ENCODE assay signal across 9 cellular contexts in the genomic region with DNA sequence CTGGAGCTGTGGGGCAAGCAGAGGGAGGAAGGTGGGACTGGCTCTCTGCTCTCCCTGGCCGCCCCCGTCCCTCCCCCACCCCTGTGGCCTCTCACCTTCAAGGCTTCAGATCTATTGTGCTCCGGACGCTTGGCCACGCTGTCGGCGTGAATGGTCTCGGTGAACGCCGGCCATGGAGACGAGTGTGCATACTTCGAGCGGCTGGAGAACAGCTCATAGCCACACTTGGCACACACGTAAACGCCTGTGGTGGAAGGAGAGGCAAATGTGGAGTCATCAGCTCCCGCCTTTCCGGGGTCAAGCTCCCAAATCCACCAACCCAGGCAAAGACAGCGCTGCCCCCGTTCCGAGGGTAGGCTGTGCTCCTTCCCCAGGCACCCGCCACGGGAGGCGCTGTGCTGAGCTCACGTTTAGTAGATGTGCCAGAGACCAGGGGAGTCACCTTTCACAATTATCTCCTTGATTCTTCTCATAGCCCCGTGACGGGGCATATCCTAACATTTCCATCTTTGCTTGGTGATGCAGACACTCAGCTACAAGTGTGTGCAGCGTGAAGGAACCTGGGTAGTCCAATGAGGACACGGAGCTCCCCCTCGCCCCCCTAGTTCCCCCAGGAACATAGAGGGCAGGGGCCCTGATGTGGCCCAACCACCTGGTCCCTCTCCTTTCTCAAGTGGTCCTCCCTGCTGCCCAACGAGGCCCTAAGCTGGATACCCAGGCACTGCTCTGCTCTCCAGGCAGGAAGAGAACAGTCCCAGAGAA. TPM values are rescaled to one million over a fixed set of nuclear protein-coding genes. Genes with fewer than 3 reads are reported as not detected.
DNase-seq lines count a peak whose midpoint lies in the region; ATAC-seq and TF ChIP-seq lines count a peak whose summit lies in the region.
"Had no signal": no experiment of that assay in that cellular context is flagged by ENCODE, and none has a peak within 500 bp of the region (broad histone marks: within the 10 kb centered on the region; RNA-seq: fewer than 3 reads in every experiment).

No MANE protein-coding gene starts in this region.

- no peak overlapping the region for H3K27ac Mint-ChIP-seq in T-cell
- H3K27ac Mint-ChIP-seq in stimulated activated effector memory CD8-positive, alpha-beta T cell treated with anti-CD3 and anti-CD28 coated beads, Interleukin-12 subunit alpha, Interleukin-12 subunit beta, amount 100 ng/mL, for 72 hours, result no peak overlapping the region

- H3K27ac ChIP-seq in SK-N-SH (ENCODE audit: low read depth in 2 of 2, low read length in 1 of 2), result no peak overlapping the region
- H3K27ac ChIP-seq in heart right ventricle, result peak overlapping the region in 8 of 10 donors; percentile 4 to 88 (median 80)

- H3K36me3 Mint-ChIP-seq in T-cell, result peaks cover 3% of the 10 kb centered on the region
- peaks cover 51% of the 10 kb centered on the region for H3K36me3 Mint-ChIP-seq in stimulated activated effector memory CD8-positive, alpha-beta T cell treated with anti-CD3 and anti-CD28 coated beads, Interleukin-12 subunit alpha, Interleukin-12 subunit beta, amount 100 ng/mL, for 72 hours

- H3K4me3 ChIP-seq in SK-N-SH (ENCODE audit: low read depth in 2 of 2, low read length in 1 of 2) (0 out of 4 replicates have a peak overlapping the region, but pooled peaks of 1 of the 2 experiments have one; percentile 95), heart right ventricle (peak overlapping the region in 5 of 10 donors; percentile 64 to 87 (median 82))

- POLR2A ChIA-PET in SK-N-SH (lab: Yijun Ruan, JAX), result interaction anchor here (0.8 to 1.3 kb wide), 3 partner anchors 12 to 23 kb away, joined by 3 to 7 read pairs (median 5); partner anchors contain the start of gene RPS2
- POLR2A ChIA-PET in T-cell (lab: Charles Lee), result no interaction called here

- no peaks in the 10 kb centered on the region for H3F3A ChIP-seq in SK-N-SH (replicated peaks; ENCODE audit: insufficient read depth)

- H4K20me1 ChIP-seq in SK-N-SH (ENCODE audit: insufficient read depth), result no peaks in the 10 kb centered on the region

- CTCF ChIA-PET in SK-N-SH (lab: Yijun Ruan, JAX), result interaction anchor here (0.7 to 2.8 kb wide), 8 partner anchors 9 to 167 kb away, joined by 3 to 18 read pairs (median 4); no protein-coding TSS in a partner anchor
- CTCF ChIA-PET in T-cell (lab: Charles Lee), result interaction anchor here in 1 of 2 donors (0.6 to 1.1 kb wide), 3 partner anchors 14 to 159 kb away, joined by 3 to 5 read pairs (median 3); partner anchors contain the start of gene SPSB3

- peak overlapping the region; percentile 99 for H3K4me2 ChIP-seq in SK-N-SH

- H3K9ac ChIP-seq in SK-N-SH, result no peak overlapping the region

- TF ChIP-seq RAD21 in SK-N-SH (IDR thresholded peaks at IDR 0.05; ENCODE audit: low read length), result no peak

- H3K9me3 ChIP-seq in SK-N-SH (no peaks in the 10 kb centered on the region), heart right ventricle (no peaks in the 10 kb centered on the region)

- H3K36me3 ChIP-seq in SK-N-SH (replicated peaks in 1 of 2; ENCODE audit: control insufficient read depth in 1 of 2, insufficient read depth in 2 of 2, low read length in 1 of 2), result peaks cover 4 to 14% of the 10 kb centered on the region in 2 experiments
- peaks cover 0 to 45% (median 23%) of the 10 kb centered on the region in 9 donors for H3K36me3 ChIP-seq in heart right ventricle

- no peaks in the 10 kb centered on the region for H3K27me3 ChIP-seq in SK-N-SH (ENCODE audit: insufficient read depth)
- no peaks in the 10 kb centered on the region for H3K27me3 ChIP-seq in heart right ventricle

- no peak overlapping the region for H2AFZ ChIP-seq in SK-N-SH (ENCODE audit: low read depth)

- H3K27me3 Mint-ChIP-seq in T-cell, result no peaks in the 10 kb centered on the region

- DNase-seq in SK-N-SH (peak; percentile 9), T-cell (no peak), heart right ventricle (no peak), NCI-H2171 treated with DMSO at 0.1 percent for 48 hours (lab: John Stamatoyannopoulos, UW) (no peak)
- no peak for DNase-seq in stimulated activated effector memory CD8-positive, alpha-beta T cell treated with anti-CD3 and anti-CD28 coated beads, Interleukin-12 subunit alpha, Interleukin-12 subunit beta, amount 100 ng/mL, for 72 hours (ENCODE audit: low spot score in 2 of 2)
- DNase-seq: stimulated activated naive CD4-positive, alpha-beta T cell had no signal

- no peaks in the 10 kb centered on the region for H3K9me3 Mint-ChIP-seq in T-cell
- H3K9me3 Mint-ChIP-seq in stimulated activated effector memory CD8-positive, alpha-beta T cell treated with anti-CD3 and anti-CD28 coated beads, Interleukin-12 subunit alpha, Interleukin-12 subunit beta, amount 100 ng/mL, for 72 hours, result no peaks in the 10 kb centered on the region

- H3K9me2 ChIP-seq in SK-N-SH, result no peaks in the 10 kb centered on the region

- no peaks in the 10 kb centered on the region for H3K79me2 ChIP-seq in SK-N-SH (ENCODE audit: insufficient read depth)

- H3K4me3 Mint-ChIP-seq in T-cell, result peak overlapping the region; percentile 22 to 89 (median 82)
- peak overlapping the region; percentile 89 for H3K4me3 Mint-ChIP-seq in stimulated activated effector memory CD8-positive, alpha-beta T cell treated with anti-CD3 and anti-CD28 coated beads, Interleukin-12 subunit alpha, Interleukin-12 subunit beta, amount 100 ng/mL, for 72 hours

- no peak for TF ChIP-seq EP300 in SK-N-SH (IDR thresholded peaks at IDR 0.05; ENCODE audit: borderline replicate concordance in 1 of 2, low read depth in 1 of 2, low read length in 1 of 2)

- TF ChIP-seq CTCF in SK-N-SH (IDR thresholded peaks at IDR 0.05) (no peak), heart right ventricle (IDR thresholded peaks at IDR 0.05) (peak in 2 of 9 donors; percentile 12 to 33)

- 85% methylated on average over 18 of the region's 30 CpGs for WGBS in SK-N-SH (ENCODE audit: low lambda C conversion rate)
- WGBS in heart right ventricle, 2 donors, result 85 to 86% methylated on average over 30 of the region's 30 CpGs

- ATAC-seq in SK-N-SH treated with all-trans-retinoic acid at 6 μM for 48 hours (no peak), T-cell (replicated peaks in 1 of 4) (no peak), heart right ventricle (no peak), HG03520 (IDR thresholded peaks at IDR 0.05; ENCODE audit: unreplicated experiment) (no peak), HG02840 (IDR thresholded peaks at IDR 0.05; ENCODE audit: low FRiP score, unreplicated experiment) (no peak)
- no peak for ATAC-seq in stimulated activated effector memory CD8-positive, alpha-beta T cell treated with anti-CD3 and anti-CD28 coated beads, Interleukin-12 subunit alpha, Interleukin-12 subunit beta, amount 100 ng/mL, for 72 hours

- peaks cover 6 to 23% (median 14%) of the 10 kb centered on the region in 3 donors for H3K4me1 Mint-ChIP-seq in T-cell
- peaks cover 22% of the 10 kb centered on the region for H3K4me1 Mint-ChIP-seq in stimulated activated effector memory CD8-positive, alpha-beta T cell treated with anti-CD3 and anti-CD28 coated beads, Interleukin-12 subunit alpha, Interleukin-12 subunit beta, amount 100 ng/mL, for 72 hours

- H3K4me1 ChIP-seq in SK-N-SH (ENCODE audit: control insufficient read depth in 1 of 2, insufficient read depth in 2 of 2, low read depth in 1 of 2, low read length in 1 of 2), result peaks cover 0 to 10% of the 10 kb centered on the region in 2 experiments; a peak in 2 of 4 replicates
- H3K4me1 ChIP-seq in heart right ventricle, result peaks cover 8 to 46% (median 17%) of the 10 kb centered on the region in 9 donors

- intact Hi-C loops in heart right ventricle (cut with DNase I), result no loop called here

TF ChIP-seq in SK-N-SH, 30 proteins besides CTCF, POLR2A, EP300 and RAD21 (continues in another document):
- TF ChIP-seq RCOR1 (IDR thresholded peaks at IDR 0.05; ENCODE audit: low read length) (no peak), MEF2A (IDR thresholded peaks at IDR 0.05; ENCODE audit: borderline replicate concordance, low read depth) (no peak), EZH2phosphoT487 (IDR thresholded peaks at IDR 0.05; ENCODE audit: borderline replicate concordance, low read depth) (no peak), MXI1 (IDR thresholded peaks at IDR 0.05; ENCODE audit: low read depth, low read length) (no peak)

TF ChIP-seq in SK-N-SH treated with all-trans-retinoic acid at 6 μM for 48 hours, 23 proteins besides CTCF, POLR2A, EP300 and RAD21 (continues in another document):
- TF ChIP-seq GLIS3 (CRISPR knock-in tag; IDR thresholded peaks at IDR 0.05), result no peak
- no peak for TF ChIP-seq TOX (CRISPR knock-in tag; IDR thresholded peaks at IDR 0.05; ENCODE audit: borderline replicate concordance)
- no peak for TF ChIP-seq ARNTL (CRISPR knock-in tag; IDR thresholded peaks at IDR 0.05; ENCODE audit: borderline replicate concordance, low read depth)
- TF ChIP-seq ZFP30 (CRISPR knock-in tag; IDR thresholded peaks at IDR 0.05), result no peak
- TF ChIP-seq ZNF565 (CRISPR knock-in tag; conservative IDR thresholded peaks at IDR 0.05; ENCODE audit: low read depth), result no peak

RNA-seq across cellular contexts. Expression of gene MSRB1, which starts 1.7 kb away (rescaled TPM):
- polyA plus RNA-seq in SK-N-SH (2012; rRNA removed) (30.1 and 31.4 TPM in 2 replicates), heart right ventricle (10 to 100 TPM; 41.4 to 82.2 TPM)
- 17.1 and 26.6 TPM in 2 replicates for polyA plus RNA-seq in SK-N-SH (2012; cell fraction: cytosol; rRNA removed)
- 11.1 and 11.7 TPM in 2 replicates for polyA plus RNA-seq in SK-N-SH (2012; cell fraction: nucleus; rRNA removed)
- total RNA-seq in T-cell (10 to 100 TPM in 2 of 5 donors, 1 to 10 TPM in 3; 5.6 to 11.9 (median 9.6) TPM), heart right ventricle (10 to 100 TPM; 24.6 to 53.7 (median 34.3) TPM)

RNA-seq across cellular contexts. Expression of gene RPL3L, which starts 13.1 kb away (rescaled TPM):
- polyA plus RNA-seq in SK-N-SH (2012; rRNA removed) (not detected in 2 replicates), heart right ventricle (100 to 1,000 TPM; 124 to 164 TPM)
- not detected in 2 replicates for polyA plus RNA-seq in SK-N-SH (2012; cell fraction: cytosol; rRNA removed)
- polyA plus RNA-seq in SK-N-SH (2012; cell fraction: nucleus; rRNA removed), result not detected in 2 replicates
- total RNA-seq in T-cell (not detected), heart right ventricle (100 to 1,000 TPM; 173 to 282 (median 254) TPM)

RNA-seq across cellular contexts. Expression of gene NDUFB10, which starts 18.0 kb away (rescaled TPM):
- 251 and 468 TPM in 2 replicates for polyA plus RNA-seq in SK-N-SH (2012; rRNA removed)
- polyA plus RNA-seq in SK-N-SH (2012; cell fraction: cytosol; rRNA removed), result 286 and 324 TPM in 2 replicates
- 116 and 213 TPM in 2 replicates for polyA plus RNA-seq in SK-N-SH (2012; cell fraction: nucleus; rRNA removed)
- total RNA-seq in T-cell, result 10 to 100 TPM; 46.3 to 96.5 (median 84.4) TPM
- total RNA-seq in heart right ventricle, result 100 to 1,000 TPM; 375 to 755 (median 559) TPM
- 1,000 to 10,000 TPM in 1 of 2 donors, 100 to 1,000 TPM in 1; 824 to 1,046 TPM for polyA plus RNA-seq in heart right ventricle

RNA-seq across cellular contexts. Expression of gene HS3ST6, which starts 23.1 kb away (rescaled TPM):
- polyA plus RNA-seq in SK-N-SH (2012; rRNA removed) (0.03 TPM in 1 of 2 replicates, not detected in the other), heart right ventricle (under 1 TPM in 1 of 2 donors, not detected in 1; 0.03 TPM)
- not detected in 2 replicates for polyA plus RNA-seq in SK-N-SH (2012; cell fraction: cytosol; rRNA removed)
- polyA plus RNA-seq in SK-N-SH (2012; cell fraction: nucleus; rRNA removed), result not detected in 2 replicates
- total RNA-seq in T-cell (not detected), heart right ventricle (not detected)

RNA-seq across cellular contexts. Expression of gene RPS2, which starts 23.3 kb away (rescaled TPM):
- 4,622 and 6,384 TPM in 2 replicates for polyA plus RNA-seq in SK-N-SH (2012; rRNA removed)
- 3,333 and 4,601 TPM in 2 replicates for polyA plus RNA-seq in SK-N-SH (2012; cell fraction: cytosol; rRNA removed)
- 1,948 and 2,502 TPM in 2 replicates for polyA plus RNA-seq in SK-N-SH (2012; cell fraction: nucleus; rRNA removed)
- total RNA-seq in T-cell, result 1,000 to 10,000 TPM; 3,208 to 3,662 (median 3,410) TPM
- total RNA-seq in heart right ventricle, result 1,000 to 10,000 TPM in 3 of 10 donors, 100 to 1,000 TPM in 7; 691 to 1,555 (median 813) TPM
- 1,000 to 10,000 TPM; 1,955 to 3,593 TPM for polyA plus RNA-seq in heart right ventricle

Comparison
In these comparisons a context has a peak if more than half of its experiments do, and no peak if none do; other contexts are left out.
1. H3K27ac ChIP-seq: peak in heart right ventricle (8 of 10); none in SK-N-SH (0 of 2).
2. RNA of gene RPL3L, which starts 13.1 kb away (total RNA-seq): 173 to 282 TPM in heart right ventricle; not detected in T-cell; every median in the first group is over 100 times any median in the second.